In genomic region chr22:38230108-38230825, GRCh38 we compare ENCODE assay signal across 8 cellular contexts. TPM values are rescaled to one million over a fixed set of nuclear protein-coding genes. Genes with fewer than 3 reads are reported as not detected.
DNase-seq lines count a peak whose midpoint lies in the region; ATAC-seq and TF ChIP-seq lines count a peak whose summit lies in the region.

No MANE protein-coding gene starts in this region.

- no peaks in the 10 kb centered on the region for H3K27me3 Mint-ChIP-seq in effector memory CD8-positive, alpha-beta T cell

- H3K4me3 Mint-ChIP-seq in effector memory CD8-positive, alpha-beta T cell, result peak overlapping the region in 1 of 2 donors; percentile 17

- H3K36me3 Mint-ChIP-seq in effector memory CD8-positive, alpha-beta T cell (ENCODE audit: insufficient read depth), result peaks cover 25% of the 10 kb centered on the region

- no peak overlapping the region for H3K4me3 ChIP-seq in AG10803 (ENCODE audit: low read length)
- H3K4me3 ChIP-seq in H7 (ENCODE audit: insufficient read depth, low read depth, low read length), result no peak overlapping the region
- H3K4me3 ChIP-seq in mucosa of descending colon, result no peak overlapping the region

- TF ChIP-seq CTCF in AG10803 (conservative IDR thresholded peaks at IDR 0.05; ENCODE audit: low read length) (peak; percentile 39), mucosa of descending colon (IDR thresholded peaks at IDR 0.05) (peak; percentile 33)

- intact Hi-C loops in mucosa of descending colon (cut with DNase I, micrococcal nuclease) (no loop called here), sciatic nerve (cut with DNase I) (no loop called here)

- no peaks in the 10 kb centered on the region for H3K9me3 ChIP-seq in mucosa of descending colon

- peaks cover 0 to 18% of the 10 kb centered on the region in 2 donors for H3K4me1 Mint-ChIP-seq in effector memory CD8-positive, alpha-beta T cell (ENCODE audit: low read depth in 2 of 2)

- H3K27me3 ChIP-seq in H7 (ENCODE audit: control insufficient read depth, insufficient read depth, low read length), result no peaks in the 10 kb centered on the region

- H3K9me3 Mint-ChIP-seq in effector memory CD8-positive, alpha-beta T cell, result no peaks in the 10 kb centered on the region

- DNase-seq in AG10803 (ENCODE audit: low read depth) (peak; percentile 68), H7 (peak; percentile 80), UCSD-AML1 (lab: John Stamatoyannopoulos, UW; ENCODE audit: unreplicated experiment) (peak; percentile 75), mucosa of descending colon (peak in 2 of 3 donors; percentile 71 to 84), sciatic nerve (ENCODE audit: low spot score) (no peak), HK-2 (ENCODE audit: unreplicated experiment) (no peak)
- peak; percentile 44 to 52 (median 46) for DNase-seq in effector memory CD8-positive, alpha-beta T cell

- peak; percentile 76 for ATAC-seq in effector memory CD8-positive, alpha-beta T cell (replicated peaks)
- ATAC-seq in mucosa of descending colon, result peak; percentile 77
- no peak for ATAC-seq in sciatic nerve
- no peak for ATAC-seq in HG03139 (IDR thresholded peaks at IDR 0.05; ENCODE audit: unreplicated experiment)

- peaks cover 23% of the 10 kb centered on the region for H3K4me1 ChIP-seq in mucosa of descending colon (ENCODE audit: low read depth)

- H3K36me3 ChIP-seq in H7 (replicated peaks; ENCODE audit: control insufficient read depth, insufficient read depth, low read length) (peaks cover 40% of the 10 kb centered on the region), mucosa of descending colon (ENCODE audit: low read depth) (no peaks in the 10 kb centered on the region)

- H3K27ac Mint-ChIP-seq in effector memory CD8-positive, alpha-beta T cell, result peak overlapping the region; percentile 25 to 82

RNA-seq across cellular contexts. Expression of gene MAFF, which starts 28.5 kb away (rescaled TPM):
- 2.6 and 5.3 TPM in 2 replicates for total RNA-seq in H7 (2014; rRNA removed; shearing (Covaris generic))
- total RNA-seq in mucosa of descending colon (10 to 100 TPM; 16.7 to 26.5 (median 25.6) TPM), sciatic nerve (67.6 TPM)

RNA-seq across cellular contexts. Expression of gene TMEM184B, which starts 42.5 kb away (rescaled TPM):
- total RNA-seq in H7 (2014; rRNA removed; shearing (Covaris generic)), result 44.5 and 46.9 TPM in 2 replicates
- total RNA-seq in mucosa of descending colon (10 to 100 TPM; 35.9 to 63.1 (median 38.2) TPM), sciatic nerve (72.7 TPM)

RNA-seq across cellular contexts. Expression of gene PLA2G6, which starts 48.6 kb away (rescaled TPM):
- 23.4 and 49.6 TPM in 2 replicates for total RNA-seq in H7 (2014; rRNA removed; shearing (Covaris generic))
- 10 to 100 TPM; 28.5 to 38.7 (median 35.9) TPM for total RNA-seq in mucosa of descending colon
- total RNA-seq in sciatic nerve, result 53.7 TPM

Comparison
In these comparisons a context has a peak if more than half of its experiments do, and no peak if none do; other contexts are left out.
1. DNase-seq: peak in AG10803 (single experiment), H7 (single experiment), UCSD-AML1 (single experiment), effector memory CD8-positive, alpha-beta T cell (3 of 3) and mucosa of descending colon (2 of 3); none in sciatic nerve (single experiment) and HK-2 (single experiment).
2. ATAC-seq: peak in effector memory CD8-positive, alpha-beta T cell (single experiment) and mucosa of descending colon (single experiment); none in sciatic nerve (single experiment) and HG03139 (single experiment).